Comparison of ENCODE assay signal across 26 cellular contexts in the genomic region with DNA sequence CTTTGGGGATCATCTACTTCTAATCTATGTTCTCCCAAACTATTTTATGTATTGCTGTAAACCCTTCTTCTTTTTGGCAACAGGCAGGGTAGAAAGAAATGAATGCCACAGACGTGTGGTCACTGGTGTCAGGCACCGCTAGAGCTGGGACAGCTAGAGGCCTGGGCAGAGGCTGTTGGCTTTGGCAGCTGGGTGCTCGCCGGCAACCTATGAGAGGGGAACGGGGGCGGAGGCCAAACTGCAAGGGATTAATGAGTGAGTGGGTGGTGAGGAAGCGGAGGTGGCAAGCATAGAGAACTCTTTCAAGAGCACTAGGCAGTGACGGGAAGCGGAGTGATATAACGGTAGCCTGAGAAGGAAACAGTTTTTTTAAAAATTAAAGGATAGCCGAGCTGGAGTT.
A peak's percentile ranks its signal among the peaks of the same experiment; 100 is the strongest.
DNase-seq lines count a peak whose midpoint lies in the region; ATAC-seq, FAIRE-seq and TF ChIP-seq lines count a peak whose summit lies in the region.
"Had no signal": no experiment of that assay in that cellular context is flagged by ENCODE, and none has a peak within 500 bp of the region (broad histone marks: within the 10 kb centered on the region; RNA-seq: fewer than 3 reads in every experiment).

No MANE protein-coding gene starts in this region.

- no peaks in the 10 kb centered on the region for H4K20me1 ChIP-seq in GM23338 (replicated peaks; ENCODE audit: insufficient read depth)
- no peaks in the 10 kb centered on the region for H4K20me1 ChIP-seq in astrocyte (ENCODE audit: insufficient read depth, low read length)
- H4K20me1 ChIP-seq: BLaER1 treated with 17β-estradiol and CSF1 and Interleukin-3, amounts not matched to agents 10 nM and 100 nM had no signal

- H3K4me3 ChIP-seq in GM23338 (no peak overlapping the region), astrocyte (ENCODE audit: insufficient read depth, low read depth, low read length) (no peak overlapping the region), lower lobe of right lung (no peak overlapping the region), tibial artery (peak overlapping the region; percentile 7 to 27), kidney (ENCODE audit: low read length in 2 of 2) (no peak overlapping the region)
- H3K4me3 ChIP-seq: BLaER1 treated with 17β-estradiol and CSF1 and Interleukin-3, amounts not matched to agents 10 nM and 100 nM; esophagus squamous epithelium; GM23248; heart right ventricle; pancreas had no signal

- H3K27ac ChIP-seq in GM23338 (ENCODE audit: low read depth) (no peak overlapping the region), astrocyte (ENCODE audit: low read depth, low read length) (peak overlapping the region; percentile 22), lower lobe of right lung (no peak overlapping the region), tibial artery (peak overlapping the region; percentile 36 to 49), kidney (ENCODE audit: low read depth in 2 of 2, low read length in 2 of 2) (no peak overlapping the region)
- H3K27ac ChIP-seq: BLaER1 treated with 17β-estradiol and CSF1 and Interleukin-3, amounts not matched to agents 10 nM and 100 nM; esophagus squamous epithelium; GM23248; heart right ventricle; pancreas had no signal

- H3K4me3 Mint-ChIP-seq in GM23338 (no peak overlapping the region), astrocyte (ENCODE audit: unreplicated experiment) (no peak overlapping the region)
- no peak overlapping the region for H3K4me3 Mint-ChIP-seq in activated CD8-positive, alpha-beta T cell treated with anti-CD3 and anti-CD28 coated beads for 36 hours
- H3K4me3 Mint-ChIP-seq: brain had no signal

- H3K9me2 ChIP-seq in GM23338 (ENCODE audit: insufficient read depth) = no peaks in the 10 kb centered on the region

- FAIRE-seq in astrocyte (lab: Jason Lieb, UNC) (no peak), kidney (lab: Jason Lieb, UNC) (no peak)
- FAIRE-seq: pancreas had no signal

- intact Hi-C loops in lower lobe of right lung (cut with DNase I) = no loop called here
- intact Hi-C loops in tibial artery (cut with DNase I; ENCODE audit: low total_unique reads) = no loop called here
- intact Hi-C loops in activated CD8-positive, alpha-beta T cell treated with anti-CD3 and anti-CD28 coated beads for 36 hours (cut with micrococcal nuclease) = no loop called here
- intact Hi-C loops in kidney (cut with DNase I) = no loop called here

- H3K27ac Mint-ChIP-seq in GM23338 (no peak overlapping the region), astrocyte (ENCODE audit: unreplicated experiment) (no peak overlapping the region)
- no peak overlapping the region for H3K27ac Mint-ChIP-seq in activated CD8-positive, alpha-beta T cell treated with anti-CD3 and anti-CD28 coated beads for 36 hours

- no peaks in the 10 kb centered on the region for H3F3A ChIP-seq in GM23338 (replicated peaks; ENCODE audit: low read depth)

- H3K27me3 Mint-ChIP-seq in GM23338 (ENCODE audit: insufficient read depth, low read depth, poor library complexity) (peaks cover 10% of the 10 kb centered on the region), astrocyte (ENCODE audit: low read depth, unreplicated experiment) (no peaks in the 10 kb centered on the region)
- peaks cover 7% of the 10 kb centered on the region for H3K27me3 Mint-ChIP-seq in activated CD8-positive, alpha-beta T cell treated with anti-CD3 and anti-CD28 coated beads for 36 hours
- H3K27me3 Mint-ChIP-seq: brain had no signal

- no peaks in the 10 kb centered on the region for H3K9me3 ChIP-seq in astrocyte (ENCODE audit: insufficient read depth, low read depth, low read length)
- H3K9me3 ChIP-seq in lower lobe of right lung = no peaks in the 10 kb centered on the region
- no peaks in the 10 kb centered on the region for H3K9me3 ChIP-seq in tibial artery
- H3K9me3 ChIP-seq in kidney (ENCODE audit: control insufficient read depth in 1 of 2, low read length in 2 of 2) = no peaks in the 10 kb centered on the region
- H3K9me3 ChIP-seq: esophagus squamous epithelium, heart right ventricle, pancreas had no signal

- H2AFZ ChIP-seq in GM23338 (peak overlapping the region; percentile 34; the same call in 1 of the 2 replicates), astrocyte (ENCODE audit: low read depth, low read length) (no peak overlapping the region)
- H2AFZ ChIP-seq: GM23248 had no signal

- CTCF ChIA-PET in activated CD8-positive, alpha-beta T cell treated with anti-CD3 and anti-CD28 coated beads for 36 hours (lab: Charles Lee) = no interaction called here

- H3K9ac ChIP-seq in astrocyte (ENCODE audit: low read length) = no peak overlapping the region
- no peak overlapping the region for H3K9ac ChIP-seq in kidney (ENCODE audit: low read length in 2 of 2)
- H3K9ac ChIP-seq: BLaER1 treated with 17β-estradiol and CSF1 and Interleukin-3, amounts not matched to agents 10 nM and 100 nM; GM23248 had no signal

- DNase-seq in GM23338 (ENCODE audit: low spot score) (no peak), astrocyte (ENCODE audit: low read depth) (no peak), lower lobe of right lung (peak; percentile 51), tibial artery (peak in 1 of 2 donors; percentile 69), HT-29 (ENCODE audit: low spot score) (no peak), kidney (no peak)
- DNase-seq in activated CD8-positive, alpha-beta T cell treated with anti-CD3 and anti-CD28 coated beads for 36 hours = no peak
- DNase-seq: activated CD4-positive, alpha-beta T cell treated with anti-CD3 and anti-CD28 coated beads, Interleukin-2, amount 50 U/mL, for 48 hours; activated CD4-positive, CD25-positive, alpha-beta regulatory T cell treated with anti-CD3 and anti-CD28 coated beads, Interleukin-2, amount 50 U/mL, for 72 hours; activated CD8-positive, alpha-beta memory T cell treated with anti-CD3 and anti-CD28 coated beads, Interleukin-2, amount 50 U/mL, for 4 hours; activated naive CD4-positive, alpha-beta T cell treated with Interleukin-2 at 50 U/mL for 16 hours; DMS79 treated with DMSO at 0.1 percent for 48 hours; esophagus squamous epithelium; foreskin melanocyte; GDM1; GM23248; heart right ventricle; NCI-H2081; NCI-H226; pancreas; retina; SHP77 treated with DMSO at 0.1 percent for 48 hours; stimulated activated CD4-positive, alpha-beta T cell treated with anti-CD3 and anti-CD28 coated beads, Interleukin-1b, Interleukin-23, amount 100 ng/mL, for 48 hours; stimulated activated naive CD8-positive, alpha-beta T cell treated with anti-CD3 and anti-CD28 coated beads, Interleukin-15, Interleukin-2, amounts not matched to agents 100 U/mL and 50 U/mL, for 24 hours had no signal

- H3K79me2 ChIP-seq in GM23338 (replicated peaks; ENCODE audit: insufficient read depth) (no peaks in the 10 kb centered on the region), astrocyte (ENCODE audit: insufficient read depth, low read length) (no peaks in the 10 kb centered on the region)

- POLR2A ChIA-PET in activated CD8-positive, alpha-beta T cell treated with anti-CD3 and anti-CD28 coated beads for 36 hours (lab: Charles Lee) = no interaction called here

- H3K4me1 ChIP-seq in GM23338 (ENCODE audit: insufficient read depth) (no peaks in the 10 kb centered on the region), astrocyte (ENCODE audit: insufficient read depth, low read length) (no peaks in the 10 kb centered on the region), lower lobe of right lung (no peaks in the 10 kb centered on the region), tibial artery (peaks cover 0 to 4% (median 0%) of the 10 kb centered on the region in 4 donors), kidney (ENCODE audit: control insufficient read depth in 1 of 2, insufficient read depth in 1 of 2, low read depth in 1 of 2, low read length in 2 of 2) (no peaks in the 10 kb centered on the region)
- H3K4me1 ChIP-seq: heart right ventricle had no signal

- H3K4me1 Mint-ChIP-seq in GM23338 = peaks cover 20% of the 10 kb centered on the region
- peaks cover 11% of the 10 kb centered on the region for H3K4me1 Mint-ChIP-seq in astrocyte (ENCODE audit: low read depth, unreplicated experiment)
- no peaks in the 10 kb centered on the region for H3K4me1 Mint-ChIP-seq in activated CD8-positive, alpha-beta T cell treated with anti-CD3 and anti-CD28 coated beads for 36 hours (ENCODE audit: low read depth)

- TF ChIP-seq CTCF in GM23338 (conservative IDR thresholded peaks at IDR 0.05; ENCODE audit: low read depth in 2 of 2) (no peak), astrocyte (IDR thresholded peaks at IDR 0.05; ENCODE audit: insufficient read depth, low read depth, low read length) (no peak), lower lobe of right lung (IDR thresholded peaks at IDR 0.05) (no peak), tibial artery (IDR thresholded peaks at IDR 0.05) (no peak), kidney (IDR thresholded peaks at IDR 0.05; ENCODE audit: borderline replicate concordance, extremely low read depth, insufficient read depth) (no peak)
- TF ChIP-seq CTCF in activated CD8-positive, alpha-beta T cell treated with anti-CD3 and anti-CD28 coated beads for 36 hours (IDR thresholded peaks at IDR 0.05) = no peak

- ATAC-seq in GM23338 = peak; percentile 38; the same call in 2 of the 3 replicates
- ATAC-seq in lower lobe of right lung = peak in 1 of 2 donors; percentile 56
- ATAC-seq in activated CD8-positive, alpha-beta T cell treated with anti-CD3 and anti-CD28 coated beads for 36 hours = no peak
- ATAC-seq: pancreas; stimulated activated naive CD8-positive, alpha-beta T cell treated with anti-CD3 and anti-CD28 coated beads, Interleukin-15, Interleukin-2, amounts not matched to agents 100 U/mL and 50 U/mL, for 24 hours had no signal

- no peaks in the 10 kb centered on the region for H3K36me3 ChIP-seq in GM23338 (ENCODE audit: insufficient read depth)
- no peaks in the 10 kb centered on the region for H3K36me3 ChIP-seq in astrocyte (ENCODE audit: insufficient read depth, low read length)
- H3K36me3 ChIP-seq in lower lobe of right lung = no peaks in the 10 kb centered on the region
- H3K36me3 ChIP-seq in tibial artery = no peaks in the 10 kb centered on the region
- H3K36me3 ChIP-seq in kidney (ENCODE audit: control insufficient read depth in 1 of 2, insufficient read depth in 2 of 2, low read length in 2 of 2) = no peaks in the 10 kb centered on the region
- H3K36me3 ChIP-seq: BLaER1 treated with 17β-estradiol and CSF1 and Interleukin-3, amounts not matched to agents 10 nM and 100 nM; esophagus squamous epithelium; heart right ventricle; pancreas had no signal

- H3K36me3 Mint-ChIP-seq in GM23338 (ENCODE audit: low read depth) (no peaks in the 10 kb centered on the region), astrocyte (ENCODE audit: low read depth, unreplicated experiment) (peaks cover 4% of the 10 kb centered on the region)
- H3K36me3 Mint-ChIP-seq in activated CD8-positive, alpha-beta T cell treated with anti-CD3 and anti-CD28 coated beads for 36 hours (ENCODE audit: low read depth) = no peaks in the 10 kb centered on the region

- H3K4me2 ChIP-seq in GM23338 (no peak overlapping the region), astrocyte (ENCODE audit: low read length) (peak overlapping the region; percentile 41)
- H3K4me2 ChIP-seq: BLaER1 treated with 17β-estradiol and CSF1 and Interleukin-3, amounts not matched to agents 10 nM and 100 nM had no signal

- no peaks in the 10 kb centered on the region for H3K9me3 Mint-ChIP-seq in GM23338
- no peaks in the 10 kb centered on the region for H3K9me3 Mint-ChIP-seq in astrocyte (ENCODE audit: unreplicated experiment)
- H3K9me3 Mint-ChIP-seq in activated CD8-positive, alpha-beta T cell treated with anti-CD3 and anti-CD28 coated beads for 36 hours = no peaks in the 10 kb centered on the region

- no peaks in the 10 kb centered on the region for H3K27me3 ChIP-seq in GM23338 (ENCODE audit: insufficient read depth)
- no peaks in the 10 kb centered on the region for H3K27me3 ChIP-seq in astrocyte (ENCODE audit: insufficient read depth, low read length)
- H3K27me3 ChIP-seq in lower lobe of right lung (ENCODE audit: low read depth) = no peaks in the 10 kb centered on the region
- H3K27me3 ChIP-seq in tibial artery = no peaks in the 10 kb centered on the region
- H3K27me3 ChIP-seq: BLaER1 treated with 17β-estradiol and CSF1 and Interleukin-3, amounts not matched to agents 10 nM and 100 nM; esophagus squamous epithelium; heart right ventricle; pancreas had no signal

Comparison
In these comparisons a context has a peak if more than half of its experiments do, and no peak if none do; other contexts are left out.
1. H3K27ac ChIP-seq: peak in astrocyte (single experiment) and tibial artery (2 of 2); none in GM23338 (single experiment), lower lobe of right lung (single experiment) and kidney (0 of 2).
2. H3K4me3 ChIP-seq: peak in tibial artery (2 of 2); none in GM23338 (single experiment), astrocyte (single experiment), lower lobe of right lung (single experiment) and kidney (0 of 2).